In the genomic region with DNA sequence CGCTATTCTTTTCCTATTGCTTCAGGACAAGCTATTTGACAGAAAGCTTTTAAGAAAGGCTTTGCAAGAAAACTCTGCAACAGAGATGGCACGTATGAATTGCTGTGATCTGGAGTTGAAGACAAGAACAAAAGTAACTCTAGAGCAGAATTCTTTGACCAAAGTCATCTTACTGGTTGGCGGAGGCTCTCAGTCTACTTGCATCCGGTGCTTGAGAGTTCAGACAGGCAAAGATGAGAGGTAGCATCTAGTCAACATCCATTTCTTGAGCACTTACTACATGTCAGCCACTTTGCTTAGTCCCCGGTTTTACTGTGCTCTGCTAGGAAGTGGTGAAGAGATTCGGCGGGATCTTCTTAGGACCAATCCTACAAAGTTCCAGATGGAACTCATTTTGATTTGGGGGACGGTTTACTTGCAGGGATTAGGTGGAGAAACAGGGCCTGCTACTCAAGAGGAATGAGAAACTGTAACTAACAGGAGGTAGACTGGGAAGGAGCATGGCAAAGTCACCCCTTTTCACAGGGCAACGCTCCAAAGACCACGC, we compare ENCODE assay signal across 8 cellular contexts. TPM values are rescaled to one million over a fixed set of nuclear protein-coding genes. Genes with fewer than 3 reads are reported as not detected.
DNase-seq lines count a peak whose midpoint lies in the region; ATAC-seq lines count a peak whose summit lies in the region.

No MANE protein-coding gene starts in this region.

- no peaks in the 10 kb centered on the region for H3K36me3 ChIP-seq in skeletal muscle tissue (ENCODE audit: control insufficient read depth in 3 of 3, insufficient read depth in 3 of 3, low read length in 3 of 3)

- no peaks in the 10 kb centered on the region for H3K27me3 ChIP-seq in right cardiac atrium (ENCODE audit: control insufficient read depth, insufficient read depth)
- H3K27me3 ChIP-seq in skeletal muscle tissue (ENCODE audit: control insufficient read depth in 3 of 3, insufficient read depth in 3 of 3, low read length in 3 of 3): no peaks in the 10 kb centered on the region

- H3K9me3 ChIP-seq in right cardiac atrium (ENCODE audit: control insufficient read depth, low read length) (no peaks in the 10 kb centered on the region), skeletal muscle tissue (ENCODE audit: control insufficient read depth in 3 of 3, low read length in 3 of 3) (no peaks in the 10 kb centered on the region)

- peak overlapping the region; percentile 82 for H3K27ac ChIP-seq in right cardiac atrium (ENCODE audit: low read length)
- peak overlapping the region; percentile 96 for H3K27ac ChIP-seq in skeletal muscle tissue (ENCODE audit: low read depth, low read length)

- no peaks in the 10 kb centered on the region for H3K9me3 Mint-ChIP-seq in activated CD4-positive, alpha-beta memory T cell treated with anti-CD3 and anti-CD28 coated beads for 36 hours

- WGBS in right cardiac atrium: 66% methylated on average over 10 of the region's 10 CpGs

- H3K4me1 ChIP-seq in right cardiac atrium (ENCODE audit: control insufficient read depth, insufficient read depth, low read length): no peaks in the 10 kb centered on the region
- H3K4me1 ChIP-seq in skeletal muscle tissue (ENCODE audit: control insufficient read depth in 3 of 3, insufficient read depth in 3 of 3, low read length in 3 of 3): peaks cover 6 to 17% (median 17%) of the 10 kb centered on the region in 3 donors

- intact Hi-C loops in activated CD4-positive, alpha-beta memory T cell treated with anti-CD3 and anti-CD28 coated beads for 36 hours (cut with micrococcal nuclease): loop anchor here (1.0 to 10.0 kb wide), 4 partner anchors 305 to 1191 kb away; partner anchors contain the start of genes ERGIC2 and MRPS35
- intact Hi-C loops in right cardiac atrium (cut with DNase I): no loop called here

- H3K4me3 ChIP-seq in right cardiac atrium (ENCODE audit: low read length) (peak overlapping the region; percentile 81), skeletal muscle tissue (ENCODE audit: low read length in 3 of 3) (peak overlapping the region; percentile 92 to 95 (median 94))

- peak overlapping the region; percentile 98 for H3K4me3 Mint-ChIP-seq in activated CD4-positive, alpha-beta memory T cell treated with anti-CD3 and anti-CD28 coated beads for 36 hours

- DNase-seq in stimulated activated CD8-positive, alpha-beta memory T cell treated with anti-CD3 and anti-CD28 coated beads, Interleukin-7, amount 100 ng/mL, for 24 hours (ENCODE audit: low read depth): peak; percentile 1
- DNase-seq in stimulated activated CD8-positive, alpha-beta memory T cell treated with anti-CD3 and anti-CD28 coated beads, Interleukin-4, amount 100 ng/mL, for 48 hours: no peak
- DNase-seq in activated CD4-positive, alpha-beta memory T cell treated with anti-CD3 and anti-CD28 coated beads for 36 hours: peak; percentile 22
- DNase-seq in right cardiac atrium: no peak
- no peak for DNase-seq in UCSD-AML1 (lab: John Stamatoyannopoulos, UW; ENCODE audit: unreplicated experiment)
- no peak for DNase-seq in DMS153 treated with DMSO at 0.1 percent for 48 hours (lab: John Stamatoyannopoulos, UW; ENCODE audit: unreplicated experiment)
- no peak for DNase-seq in SKM-1 (lab: John Stamatoyannopoulos, UW; ENCODE audit: unreplicated experiment)

- H3K4me1 Mint-ChIP-seq in activated CD4-positive, alpha-beta memory T cell treated with anti-CD3 and anti-CD28 coated beads for 36 hours (ENCODE audit: low read depth): peaks cover 56% of the 10 kb centered on the region

- H3K36me3 Mint-ChIP-seq in activated CD4-positive, alpha-beta memory T cell treated with anti-CD3 and anti-CD28 coated beads for 36 hours: peaks cover 17% of the 10 kb centered on the region

- peak overlapping the region; percentile 99 for H3K27ac Mint-ChIP-seq in activated CD4-positive, alpha-beta memory T cell treated with anti-CD3 and anti-CD28 coated beads for 36 hours

- POLR2A ChIA-PET in activated CD4-positive, alpha-beta memory T cell treated with anti-CD3 and anti-CD28 coated beads for 36 hours (lab: Charles Lee): interaction anchor here (0.7 to 1.7 kb wide), 4 partner anchors 32 to 365 kb away, joined by 3 to 14 read pairs (median 6); no protein-coding TSS in a partner anchor

- CTCF ChIA-PET in activated CD4-positive, alpha-beta memory T cell treated with anti-CD3 and anti-CD28 coated beads for 36 hours (lab: Charles Lee): no interaction called here

- no peaks in the 10 kb centered on the region for H3K27me3 Mint-ChIP-seq in activated CD4-positive, alpha-beta memory T cell treated with anti-CD3 and anti-CD28 coated beads for 36 hours

- ATAC-seq in right cardiac atrium: no peak

- peak overlapping the region; percentile 91 to 96 (median 92) for H3K9ac ChIP-seq in skeletal muscle tissue (ENCODE audit: low read depth in 1 of 3, low read length in 3 of 3)

RNA-seq across cellular contexts. Expression of gene CCDC91, which starts 0.4 kb away (rescaled TPM):
- 10 to 100 TPM; 16.5 to 19.7 TPM for total RNA-seq in activated CD4-positive, alpha-beta memory T cell treated with anti-CD3 and anti-CD28 coated beads for 36 hours
- total RNA-seq in right cardiac atrium: 10 to 100 TPM; 41.3 to 50.3 (median 45.5) TPM
- 26.8 TPM for polyA plus RNA-seq in right cardiac atrium
- 32.9 TPM for total RNA-seq in skeletal muscle tissue

Comparison
In these comparisons a context has a peak if more than half of its experiments do, and no peak if none do; other contexts are left out.
1. DNase-seq: peak in stimulated activated CD8-positive, alpha-beta memory T cell treated with anti-CD3 and anti-CD28 coated beads, Interleukin-7, amount 100 ng/mL, for 24 hours (single experiment) and activated CD4-positive, alpha-beta memory T cell treated with anti-CD3 and anti-CD28 coated beads for 36 hours (single experiment); none in stimulated activated CD8-positive, alpha-beta memory T cell treated with anti-CD3 and anti-CD28 coated beads, Interleukin-4, amount 100 ng/mL, for 48 hours (single experiment), right cardiac atrium (0 of 3), UCSD-AML1 (single experiment), DMS153 treated with DMSO at 0.1 percent for 48 hours (single experiment) and SKM-1 (single experiment).